Comparison of ENCODE assay signal across 8 cellular contexts in the genomic region with DNA sequence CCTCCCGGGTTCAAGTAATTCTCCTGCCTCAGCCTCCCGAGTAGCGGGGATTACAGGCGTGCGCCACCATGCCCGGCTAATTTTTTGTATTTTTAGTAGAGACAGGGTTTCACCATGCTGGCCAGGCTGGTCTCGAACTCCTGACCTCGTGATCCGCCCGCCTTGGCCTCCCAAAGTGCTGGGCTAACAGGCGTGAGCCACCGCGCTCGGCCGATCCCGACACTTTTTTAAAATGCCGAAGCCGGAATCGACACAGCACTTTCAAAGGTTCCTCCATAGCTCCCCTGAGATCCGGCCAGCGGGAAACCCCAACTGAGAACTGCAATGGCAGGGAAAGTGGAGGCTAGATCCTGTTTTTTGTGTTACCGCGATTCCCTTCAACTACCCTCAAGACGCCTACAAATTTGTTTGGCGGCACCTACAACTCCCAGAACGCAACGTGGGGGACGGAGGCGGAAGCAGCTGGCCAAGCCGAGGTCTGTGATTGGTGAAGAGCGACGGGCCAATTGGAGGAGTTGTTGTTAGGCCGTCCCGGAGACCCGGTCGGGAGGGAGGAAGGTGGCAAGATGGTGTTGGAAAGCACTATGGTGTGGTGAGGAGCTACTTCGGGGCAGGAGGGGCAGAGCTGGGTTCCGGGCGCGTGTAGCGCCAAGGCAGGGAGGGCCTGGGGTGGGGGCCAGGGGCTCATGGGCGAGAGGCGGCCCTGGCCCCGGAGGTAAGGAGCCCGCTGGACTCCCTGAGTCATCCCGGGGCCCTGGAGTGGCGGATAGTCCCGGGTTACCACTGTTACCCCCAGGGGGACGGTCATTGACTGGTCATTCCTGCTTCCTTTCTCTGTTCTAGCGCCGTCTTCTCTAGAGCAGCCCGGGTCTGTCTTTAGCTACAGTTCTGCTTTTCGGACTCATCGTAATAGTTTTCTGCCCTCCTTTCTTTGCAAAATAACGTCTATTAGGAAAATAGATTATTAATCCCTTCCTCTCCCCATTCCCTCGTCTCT. TPM values are rescaled to one million over a fixed set of nuclear protein-coding genes. Genes with fewer than 3 reads are reported as not detected.
A peak's percentile ranks its signal among the peaks of the same experiment; 100 is the strongest.
DNase-seq lines count a peak whose midpoint lies in the region; ATAC-seq and TF ChIP-seq lines count a peak whose summit lies in the region.

A gene (plus strand): TSS at position 518 of the 997 bp plus-strand sequence. CDS start 49 bp downstream, at position 567.

- H3K36me3 ChIP-seq in CD8-positive, alpha-beta T cell (ENCODE audit: insufficient read depth, low read length) = no peaks in the 10 kb centered on the region
- peaks cover 1% of the 10 kb centered on the region for H3K36me3 ChIP-seq in effector memory CD4-positive, alpha-beta T cell (ENCODE audit: control insufficient read depth, insufficient read depth, low read length)

- TF ChIP-seq CTCF in CD8-positive, alpha-beta T cell (IDR thresholded peaks at IDR 0.05) = no peak

- H3K4me1 ChIP-seq in CD8-positive, alpha-beta T cell (ENCODE audit: insufficient read depth, low read length) = peaks cover 10% of the 10 kb centered on the region
- peaks cover 8% of the 10 kb centered on the region for H3K4me1 ChIP-seq in effector memory CD4-positive, alpha-beta T cell (ENCODE audit: control insufficient read depth, insufficient read depth, low read length, poor library complexity, severe bottlenecking)

- peaks cover 19% of the 10 kb centered on the region for H3K36me3 Mint-ChIP-seq in CD8-positive, alpha-beta T cell

- H3K27me3 Mint-ChIP-seq in CD8-positive, alpha-beta T cell (ENCODE audit: low read depth) = no peaks in the 10 kb centered on the region

- peak within 1 kb of the TSS; percentile 53 for H3K27ac ChIP-seq in CD8-positive, alpha-beta T cell (ENCODE audit: low read depth, low read length)
- H3K27ac ChIP-seq in effector memory CD4-positive, alpha-beta T cell (ENCODE audit: insufficient read depth, low read length, poor library complexity, severe bottlenecking) = peak within 1 kb of the TSS; percentile 68

- H3K4me3 Mint-ChIP-seq in CD8-positive, alpha-beta T cell = peak within 1 kb of the TSS; percentile 98

- DNase-seq in CD8-positive, alpha-beta T cell = peak; percentile 86 to 95 (median 91)
- peak; percentile 88 for DNase-seq in HS-5 (ENCODE audit: low read depth)
- peak; percentile 87 for DNase-seq in NK-92 treated with Interleukin-12 subunit alpha and Interleukin-12 subunit beta, amount 100 ng/mL, for 24 hours (lab: John Stamatoyannopoulos, UW)
- peak; percentile 93 for DNase-seq in activated CD8-positive, alpha-beta memory T cell treated with anti-CD3 and anti-CD28 coated beads for 24 hours
- peak; percentile 88 to 89 (median 88) for DNase-seq in effector memory CD4-positive, alpha-beta T cell
- peak; percentile 97 to 99 for DNase-seq in lung microvascular endothelial cell (ENCODE audit: low read depth in 2 of 2)
- DNase-seq in stimulated activated CD4-positive, alpha-beta T cell treated with anti-CD3 and anti-CD28 coated beads, TNF-alpha, amount 100 ng/mL, for 48 hours (ENCODE audit: low read depth in 3 of 3) = peak; percentile 85 to 88 (median 88)

- H3K9me3 Mint-ChIP-seq in CD8-positive, alpha-beta T cell = no peaks in the 10 kb centered on the region

- peak; percentile 89 for ATAC-seq in CD8-positive, alpha-beta T cell
- ATAC-seq in GM19467 (IDR thresholded peaks at IDR 0.05; ENCODE audit: unreplicated experiment) = peak; percentile 82

- H3K9me3 ChIP-seq in CD8-positive, alpha-beta T cell (ENCODE audit: low read length) = no peaks in the 10 kb centered on the region
- no peaks in the 10 kb centered on the region for H3K9me3 ChIP-seq in effector memory CD4-positive, alpha-beta T cell (ENCODE audit: control insufficient read depth, low read length)

- H3K4me1 Mint-ChIP-seq in CD8-positive, alpha-beta T cell (ENCODE audit: low read depth) = peaks cover 32% of the 10 kb centered on the region

- CTCF ChIA-PET in CD8-positive, alpha-beta T cell (lab: Charles Lee) = interaction anchor here (0.6 to 1.8 kb wide), 5 partner anchors 14 to 592 kb away, joined by 3 to 9 read pairs (median 3); no protein-coding TSS in a partner anchor

- peak within 1 kb of the TSS; percentile 66 for H3K4me3 ChIP-seq in CD8-positive, alpha-beta T cell (ENCODE audit: low read depth, low read length)
- peak within 1 kb of the TSS; percentile 73 for H3K4me3 ChIP-seq in effector memory CD4-positive, alpha-beta T cell (ENCODE audit: insufficient read depth, low read depth, low read length, poor library complexity, severe bottlenecking)

- H3K27me3 ChIP-seq in CD8-positive, alpha-beta T cell (ENCODE audit: insufficient read depth, low read length) = no peaks in the 10 kb centered on the region
- H3K27me3 ChIP-seq in effector memory CD4-positive, alpha-beta T cell (replicated peaks; ENCODE audit: control insufficient read depth, insufficient read depth, low read length, poor library complexity, severe bottlenecking) = no peaks in the 10 kb centered on the region

- intact Hi-C loops in CD8-positive, alpha-beta T cell (cut with DNase I, micrococcal nuclease) = loop anchor here (1.0 to 10.0 kb wide), 14 partner anchors 27 to 892 kb away; a partner anchor contains a TSS

- peak within 1 kb of the TSS; percentile 98 for H3K27ac Mint-ChIP-seq in CD8-positive, alpha-beta T cell

- POLR2A ChIA-PET in CD8-positive, alpha-beta T cell (lab: Charles Lee) = interaction anchor here (0.7 to 1.4 kb wide), 4 partner anchors 24 to 89 kb away, joined by 3 to 4 read pairs (median 3); a partner anchor contains a TSS

RNA-seq across cellular contexts. Expression of the gene that starts here (rescaled TPM):
- 10 to 100 TPM; 55.1 to 56.7 TPM for total RNA-seq in CD8-positive, alpha-beta T cell
- total RNA-seq in lung microvascular endothelial cell = 182 and 185 TPM in 2 replicates

Comparison
In these comparisons a context has a peak if more than half of its experiments do, and no peak if none do; other contexts are left out.
1. Peak in every context shown above with its lines: DNase-seq, ATAC-seq, H3K4me3 ChIP-seq and H3K27ac ChIP-seq.